In the genomic region with DNA sequence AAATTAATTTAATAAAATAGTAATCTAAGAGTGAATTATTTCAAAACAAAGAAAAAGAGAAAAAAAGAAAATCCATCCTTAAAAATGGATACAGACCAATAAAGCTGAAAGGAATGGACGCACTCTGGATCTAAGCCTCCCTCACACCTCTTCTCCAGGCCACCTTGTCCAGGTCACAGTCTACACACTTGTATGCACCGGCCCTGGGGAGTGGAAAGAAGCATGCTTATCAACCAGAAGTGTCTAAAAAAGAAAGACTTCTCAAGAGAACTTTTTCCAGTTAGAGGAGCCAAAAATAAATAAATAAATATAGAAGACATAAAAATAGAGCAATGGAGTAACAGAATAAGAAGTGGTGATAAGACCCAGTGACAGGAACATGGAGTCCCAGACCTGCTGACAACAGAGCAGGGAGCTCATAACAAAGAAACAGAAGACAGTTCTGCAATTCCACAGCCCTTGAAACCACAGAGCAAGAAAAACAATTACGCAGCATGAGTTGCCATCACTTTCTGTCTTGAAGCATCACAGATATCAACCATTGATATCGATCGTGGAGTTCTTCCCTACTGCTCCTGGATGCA, we compare ENCODE assay signal across 23 cellular contexts.
DNase-seq lines count a peak whose midpoint lies in the region; ATAC-seq and TF ChIP-seq lines count a peak whose summit lies in the region.
"Had no signal": no experiment of that assay in that cellular context is flagged by ENCODE, and none has a peak within 500 bp of the region (broad histone marks: within the 10 kb centered on the region; RNA-seq: fewer than 3 reads in every experiment).

No MANE protein-coding gene starts in this region.

- 77 to 100% methylated on average over 1 to 5 of the region's 5 CpGs for WGBS in gastroesophageal sphincter (ENCODE audit: low coverage in 1 of 2), 2 donors
- WGBS in ovary, 3 donors = 75 to 92% (median 85%) methylated on average over 5 of the region's 5 CpGs
- 86% methylated on average over 5 of the region's 5 CpGs for WGBS in prostate gland

- H3K36me3 ChIP-seq in gastroesophageal sphincter (no peaks in the 10 kb centered on the region), ovary (no peaks in the 10 kb centered on the region), tibial artery (no peaks in the 10 kb centered on the region), prostate gland (no peaks in the 10 kb centered on the region)
- H3K36me3 ChIP-seq: adrenal gland, pancreas, stomach had no signal

- no peaks in the 10 kb centered on the region for H3K9me3 ChIP-seq in gastroesophageal sphincter
- no peaks in the 10 kb centered on the region for H3K9me3 ChIP-seq in ovary
- H3K9me3 ChIP-seq in tibial artery = no peaks in the 10 kb centered on the region
- no peaks in the 10 kb centered on the region for H3K9me3 ChIP-seq in prostate gland
- H3K9me3 ChIP-seq: adrenal gland, pancreas had no signal

- H3K27me3 ChIP-seq in gastroesophageal sphincter (no peaks in the 10 kb centered on the region), ovary (no peaks in the 10 kb centered on the region), tibial artery (no peaks in the 10 kb centered on the region), prostate gland (replicated peaks; ENCODE audit: insufficient read depth) (no peaks in the 10 kb centered on the region)
- H3K27me3 ChIP-seq: adrenal gland, dorsolateral prefrontal cortex, pancreas had no signal

- H3K4me3 ChIP-seq in gastroesophageal sphincter (no peak overlapping the region), ovary (no peak overlapping the region), tibial artery (no peak overlapping the region), prostate gland (no peak overlapping the region)
- H3K4me3 ChIP-seq: adrenal gland, dorsolateral prefrontal cortex, pancreas, stomach had no signal

- H3K27ac ChIP-seq in gastroesophageal sphincter = peak overlapping the region in 3 of 4 donors; percentile 62 to 94 (median 70)
- H3K27ac ChIP-seq in ovary = no peak overlapping the region
- H3K27ac ChIP-seq in tibial artery = peak overlapping the region; percentile 83 to 93
- no peak overlapping the region for H3K27ac ChIP-seq in prostate gland
- H3K27ac ChIP-seq: C4-2B, dorsolateral prefrontal cortex, pancreas had no signal

- TF ChIP-seq EP300 in gastroesophageal sphincter (IDR thresholded peaks at IDR 0.05) (no peak), ovary (IDR thresholded peaks at IDR 0.05) (peak; percentile 55)

- DNase-seq in amniotic epithelial cell (ENCODE audit: low read depth) = peak; percentile 84
- DNase-seq in ovary = no peak
- peak in 1 of 2 donors; percentile 63 for DNase-seq in tibial artery
- no peak for DNase-seq in cerebellar cortex (ENCODE audit: low spot score)
- no peak for DNase-seq in omental fat pad (ENCODE audit: low spot score)
- DNase-seq in prostate gland (ENCODE audit: low spot score) = no peak
- DNase-seq: activated CD4-positive, alpha-beta T cell treated with anti-CD3 and anti-CD28 coated beads for 48 hours; activated T-cell treated with anti-CD3 and anti-CD28 coated beads, Interleukin-2, amount 50 U/mL, for 4 hours; adrenal gland; caudate nucleus; DMS79 treated with DMSO at 0.1 percent for 48 hours; dorsolateral prefrontal cortex; H9; NCI-H1048; NCI-H187; NCI-H526; pancreas; stimulated activated CD8-positive, alpha-beta memory T cell treated with anti-CD3 and anti-CD28 coated beads, Interleukin-4, amount 100 ng/mL, for 48 hours; stomach; T-helper 17 cell had no signal

- peak; percentile 68 for ATAC-seq in gastroesophageal sphincter
- ATAC-seq in omental fat pad (ENCODE audit: low FRiP score) = no peak
- ATAC-seq: activated T-cell treated with anti-CD3 and anti-CD28 coated beads, Interleukin-2, amount 50 U/mL, for 4 hours; left lobe of liver; pancreas; T-helper 17 cell had no signal

- TF ChIP-seq POLR2A in gastroesophageal sphincter (IDR thresholded peaks at IDR 0.05) (no peak), ovary (IDR thresholded peaks at IDR 0.05) (no peak), prostate gland (IDR thresholded peaks at IDR 0.05) (no peak)

- no peak for TF ChIP-seq CTCF in gastroesophageal sphincter (IDR thresholded peaks at IDR 0.05)
- TF ChIP-seq CTCF in ovary (IDR thresholded peaks at IDR 0.05) = no peak
- TF ChIP-seq CTCF in tibial artery (IDR thresholded peaks at IDR 0.05) = no peak
- no peak for TF ChIP-seq CTCF in omental fat pad (IDR thresholded peaks at IDR 0.05)
- no peak for TF ChIP-seq CTCF in prostate gland (IDR thresholded peaks at IDR 0.05)

- H3K4me1 ChIP-seq in gastroesophageal sphincter = peaks cover 0 to 44% (median 5%) of the 10 kb centered on the region in 3 donors
- H3K4me1 ChIP-seq in ovary (ENCODE audit: insufficient read depth) = no peaks in the 10 kb centered on the region
- H3K4me1 ChIP-seq in tibial artery = peaks cover 0 to 69% (median 45%) of the 10 kb centered on the region in 4 donors
- H3K4me1 ChIP-seq in prostate gland (replicated peaks) = no peaks in the 10 kb centered on the region
- H3K4me1 ChIP-seq: pancreas had no signal

- intact Hi-C loops in ovary (cut with DNase I) (loop anchor here (5.0 to 10.0 kb wide), 4 partner anchors 93 to 176 kb away; no protein-coding TSS in a partner anchor), tibial artery (cut with DNase I; ENCODE audit: low total_unique reads) (loop anchor here (10.0 kb wide), 1 partner anchor 86 kb away; no protein-coding TSS in a partner anchor), prostate gland (cut with DNase I) (loop anchor here (10.0 kb wide), 1 partner anchor 86 kb away; no protein-coding TSS in a partner anchor)

Comparison
In these comparisons a context has a peak if more than half of its experiments do, and no peak if none do; other contexts are left out.
1. H3K27ac ChIP-seq: peak in gastroesophageal sphincter (3 of 4) and tibial artery (2 of 2); none in ovary (0 of 2) and prostate gland (0 of 2).